Comparison of ENCODE assay signal across 1 cellular context in genomic region chr6:10794239-10794638, GRCh38.
TF ChIP-seq lines count a peak whose summit lies in the region.

No MANE protein-coding gene starts in this region.

TF ChIP-seq in K562, 482 proteins besides CTCF, POLR2A, EP300 and RAD21 (continued from another document and continues in another):
- no peak for TF ChIP-seq MGA (IDR thresholded peaks at IDR 0.05)
- 0 out of 2 replicates have a peak, but pooled peaks have one; percentile 16 for TF ChIP-seq FOXM1 (IDR thresholded peaks at IDR 0.05; ENCODE audit: low read depth)
- TF ChIP-seq FOXM1 (CRISPR knock-in tag; IDR thresholded peaks at IDR 0.05; ENCODE audit: low read depth) = no peak
- TF ChIP-seq CHD7 (IDR thresholded peaks at IDR 0.05; ENCODE audit: low read depth, low read length) = no peak
- TF ChIP-seq HDAC2 (IDR thresholded peaks at IDR 0.05) = no peak
- TF ChIP-seq HDGF (IDR thresholded peaks at IDR 0.05) = no peak
- TF ChIP-seq TFAM (CRISPR knock-in tag; conservative IDR thresholded peaks at IDR 0.05) = no peak
- 0 out of 2 replicates have a peak, but pooled peaks have one; percentile 26 for TF ChIP-seq DPF2 (IDR thresholded peaks at IDR 0.05)
- TF ChIP-seq ZFX (CRISPR knock-in tag; IDR thresholded peaks at IDR 0.05) = no peak
- TF ChIP-seq EP400 (IDR thresholded peaks at IDR 0.05) = 0 out of 2 replicates have a peak, but pooled peaks have one; percentile 19
- TF ChIP-seq TAL1 (IDR thresholded peaks at IDR 0.05) = peak; percentile 77
- no peak for TF ChIP-seq ZBTB2 (IDR thresholded peaks at IDR 0.05)
- no peak for TF ChIP-seq ZNF197 (CRISPR knock-in tag; IDR thresholded peaks at IDR 0.05; ENCODE audit: low read depth)
- no peak for TF ChIP-seq SMC3 (conservative IDR thresholded peaks at IDR 0.05; ENCODE audit: insufficient read depth, low read depth, low read length)
- peak; percentile 42; the same call in 1 of the 2 replicates for TF ChIP-seq MTA2 (IDR thresholded peaks at IDR 0.05; ENCODE audit: low read depth)
- 0 out of 2 replicates have a peak, but pooled peaks have one; percentile 27 for TF ChIP-seq SOX6 (IDR thresholded peaks at IDR 0.05)
- no peak for TF ChIP-seq JUND (IDR thresholded peaks at IDR 0.05; ENCODE audit: borderline replicate concordance, low read depth, low read length)
- TF ChIP-seq JUND (tag; IDR thresholded peaks at IDR 0.05; ENCODE audit: borderline replicate concordance, low read depth, low read length) = no peak
- TF ChIP-seq TRIM24 (IDR thresholded peaks at IDR 0.05) = peak; percentile 64 to 82; a peak in 3 of 4 replicates
- no peak for TF ChIP-seq MCM3 (IDR thresholded peaks at IDR 0.05)
- no peak for TF ChIP-seq FOSL1 (tag; conservative IDR thresholded peaks at IDR 0.05)
- TF ChIP-seq TARDBP (IDR thresholded peaks at IDR 0.05) = no peak
- TF ChIP-seq ZNF316 (IDR thresholded peaks at IDR 0.05) = peak; percentile 38; the same call in 1 of the 2 replicates
- no peak for TF ChIP-seq POLR2B (IDR thresholded peaks at IDR 0.05; ENCODE audit: low read depth, partially characterized antibody)
- TF ChIP-seq HNRNPH1 (optimal IDR thresholded peaks at IDR 0.05; ENCODE audit: low read depth, low read length) = no peak
- TF ChIP-seq ZNF121 (CRISPR knock-in tag; conservative IDR thresholded peaks at IDR 0.05) = no peak
- TF ChIP-seq ZNF174 (CRISPR knock-in tag; IDR thresholded peaks at IDR 0.05) = no peak
- TF ChIP-seq POLR2AphosphoS5 (IDR thresholded peaks at IDR 0.05; ENCODE audit: control insufficient read depth, insufficient read depth, low read depth, low read length) = peak; percentile 38; the same call in 1 of the 2 replicates
- no peak for TF ChIP-seq SAFB2 (IDR thresholded peaks at IDR 0.05; ENCODE audit: borderline replicate concordance, low read depth, low read length, severe bottlenecking)
- TF ChIP-seq CREB5 (CRISPR knock-in tag; IDR thresholded peaks at IDR 0.05) = no peak
- no peak for TF ChIP-seq HCFC1 (IDR thresholded peaks at IDR 0.05; ENCODE audit: low read depth, low read length)
- TF ChIP-seq ZKSCAN8 (CRISPR knock-in tag; IDR thresholded peaks at IDR 0.05) = no peak
- TF ChIP-seq ZNF324 (CRISPR knock-in tag; IDR thresholded peaks at IDR 0.05) = no peak
- TF ChIP-seq ZNF445 (CRISPR knock-in tag; IDR thresholded peaks at IDR 0.05; ENCODE audit: low read depth) = no peak
